ENCODE assay signal across 8 cellular contexts in the genomic region with DNA sequence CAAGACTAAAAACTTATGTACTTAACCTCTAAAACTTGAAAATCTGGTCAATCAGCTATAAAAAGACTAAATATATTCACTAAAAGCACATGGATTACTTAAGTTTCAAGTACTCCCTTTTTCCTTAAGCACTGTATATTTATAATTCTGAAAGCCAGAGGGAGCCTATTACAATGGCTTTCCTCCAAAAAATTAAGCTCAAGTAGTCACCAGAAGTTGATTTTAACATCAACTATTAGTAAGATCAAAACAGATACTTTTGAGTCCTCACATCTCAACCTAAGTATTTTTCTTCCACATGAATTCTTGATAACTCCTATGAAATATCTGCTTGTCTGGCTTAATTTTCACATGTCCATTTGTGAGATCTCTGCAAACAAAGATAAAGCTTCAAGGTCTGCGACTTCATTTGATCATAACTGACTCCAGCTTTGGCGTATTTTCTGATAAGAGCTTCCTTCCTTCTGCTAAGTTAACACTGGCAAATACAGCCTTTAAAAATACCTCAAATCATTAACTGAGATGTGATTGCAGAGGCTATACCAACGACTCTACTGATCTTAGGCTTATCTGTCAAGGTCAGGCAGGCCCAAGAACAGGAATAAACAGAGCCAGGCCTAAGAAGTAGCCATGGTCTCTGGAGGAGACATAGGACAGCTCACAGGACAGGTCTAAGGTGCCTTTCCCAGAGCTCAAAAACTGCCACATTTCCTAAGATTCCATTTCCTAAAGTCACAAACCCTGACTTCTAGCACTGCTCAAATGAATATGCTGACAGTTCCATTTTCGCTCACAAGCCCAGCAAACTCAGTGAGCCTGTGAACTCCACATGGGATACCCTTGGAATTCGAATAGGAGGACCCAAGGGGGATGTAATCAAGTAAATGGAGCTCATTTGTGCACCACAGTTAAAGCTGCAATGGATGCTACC. TPM values are rescaled to one million over a fixed set of nuclear protein-coding genes. Genes with fewer than 3 reads are reported as not detected.
DNase-seq lines count a peak whose midpoint lies in the region; ATAC-seq and TF ChIP-seq lines count a peak whose summit lies in the region.

No MANE protein-coding gene starts in this region.

- H3K4me3 ChIP-seq in cardiac muscle cell (no peak overlapping the region), adipocyte (ENCODE audit: low read length) (peak overlapping the region; percentile 42), left lung (no peak overlapping the region), urinary bladder (ENCODE audit: low read depth, low read length) (no peak overlapping the region), MG63 (no peak overlapping the region)

- H3K9ac ChIP-seq in adipocyte (ENCODE audit: low read length): peak overlapping the region; percentile 37

- DNase-seq in cardiac muscle cell (ENCODE audit: low read depth in 1 of 2, low spot score in 1 of 2): peak in 1 of 2 donors; percentile 40
- DNase-seq in left ventricle myocardium superior: no peak
- peak; percentile 63 for DNase-seq in adipocyte (ENCODE audit: low read depth)
- DNase-seq in left lung: no peak
- no peak for DNase-seq in ecto neural progenitor cell (ENCODE audit: low spot score)
- DNase-seq in MG63: no peak

- H3K4me1 ChIP-seq in cardiac muscle cell (ENCODE audit: low read depth) (peaks cover 24% of the 10 kb centered on the region), adipocyte (ENCODE audit: control insufficient read depth, insufficient read depth, low read length) (peaks cover 62% of the 10 kb centered on the region), left lung (peaks cover 45 to 80% of the 10 kb centered on the region in 2 donors), urinary bladder (ENCODE audit: insufficient read depth) (peaks cover 1% of the 10 kb centered on the region)

- H3K27ac ChIP-seq in cardiac muscle cell: peak overlapping the region; percentile 85
- H3K27ac ChIP-seq in left lung: peak overlapping the region; percentile 31 to 73
- H3K27ac ChIP-seq in urinary bladder (ENCODE audit: low read depth): peak overlapping the region; percentile 0

- intact Hi-C loops in left ventricle myocardium superior (cut with micrococcal nuclease) (no loop called here), left lung (cut with DNase I) (no loop called here)

- ATAC-seq in left ventricle myocardium superior: no peak
- peak; percentile 20 for ATAC-seq in left lung
- no peak for ATAC-seq in HG02973 (IDR thresholded peaks at IDR 0.05; ENCODE audit: unreplicated experiment)

- H3K27me3 ChIP-seq in cardiac muscle cell: no peaks in the 10 kb centered on the region
- no peaks in the 10 kb centered on the region for H3K27me3 ChIP-seq in adipocyte (replicated peaks; ENCODE audit: control insufficient read depth, insufficient read depth, low read length)
- no peaks in the 10 kb centered on the region for H3K27me3 ChIP-seq in left lung
- no peaks in the 10 kb centered on the region for H3K27me3 ChIP-seq in MG63

- 28% methylated on average over 5 of the region's 5 CpGs for WGBS in urinary bladder

- H3K9me3 ChIP-seq in cardiac muscle cell (ENCODE audit: low read depth) (no peaks in the 10 kb centered on the region), adipocyte (ENCODE audit: control insufficient read depth, low read length) (no peaks in the 10 kb centered on the region), left lung (no peaks in the 10 kb centered on the region), MG63 (no peaks in the 10 kb centered on the region)

- H3K36me3 ChIP-seq in cardiac muscle cell: peaks cover 15% of the 10 kb centered on the region
- peaks cover 31% of the 10 kb centered on the region for H3K36me3 ChIP-seq in adipocyte (ENCODE audit: control insufficient read depth, insufficient read depth, low read length, severe bottlenecking)
- peaks cover 0 to 29% of the 10 kb centered on the region in 2 donors for H3K36me3 ChIP-seq in left lung
- peaks cover 4% of the 10 kb centered on the region for H3K36me3 ChIP-seq in urinary bladder (ENCODE audit: insufficient read depth)
- H3K36me3 ChIP-seq in MG63: peaks cover 44% of the 10 kb centered on the region

- TF ChIP-seq CTCF in cardiac muscle cell (IDR thresholded peaks at IDR 0.05; ENCODE audit: low read depth, low read length): peak; percentile 16
- TF ChIP-seq CTCF in left lung (IDR thresholded peaks at IDR 0.05): no peak

RNA-seq across cellular contexts. Expression of a gene that starts 10.0 kb away (rescaled TPM):
- total RNA-seq in cardiac muscle cell (95.4 and 144 TPM in 2 replicates), left ventricle myocardium superior (40.4 TPM), left lung (10 to 100 TPM; 82.0 to 87.0 TPM), urinary bladder (138 TPM)
- polyA plus RNA-seq in cardiac muscle cell (105 and 173 TPM in 2 replicates), urinary bladder (51.9 TPM)
- 78.5 and 99.6 TPM in 2 replicates for total RNA-seq in MG63 (2014; rRNA removed; shearing (Covaris generic); ENCODE audit: low replicate concordance)

RNA-seq across cellular contexts. Expression of a gene that starts 10.2 kb away (rescaled TPM):
- total RNA-seq in cardiac muscle cell (12.3 and 15.9 TPM in 2 replicates), left ventricle myocardium superior (13.9 TPM), left lung (10 to 100 TPM; 13.3 to 13.4 TPM), urinary bladder (15.0 TPM)
- polyA plus RNA-seq in cardiac muscle cell (27.2 and 34.9 TPM in 2 replicates), urinary bladder (8.9 TPM)
- 20.6 and 23.5 TPM in 2 replicates for total RNA-seq in MG63 (2014; rRNA removed; shearing (Covaris generic); ENCODE audit: low replicate concordance)

Comparison
In these comparisons a context has a peak if more than half of its experiments do, and no peak if none do; other contexts are left out.
1. H3K27ac ChIP-seq: peak in every context shown above with its lines; median percentile 85 in cardiac muscle cell; 52 in left lung; 0 in urinary bladder.